ENCODE assay signal across 19 cellular contexts in the genomic region with DNA sequence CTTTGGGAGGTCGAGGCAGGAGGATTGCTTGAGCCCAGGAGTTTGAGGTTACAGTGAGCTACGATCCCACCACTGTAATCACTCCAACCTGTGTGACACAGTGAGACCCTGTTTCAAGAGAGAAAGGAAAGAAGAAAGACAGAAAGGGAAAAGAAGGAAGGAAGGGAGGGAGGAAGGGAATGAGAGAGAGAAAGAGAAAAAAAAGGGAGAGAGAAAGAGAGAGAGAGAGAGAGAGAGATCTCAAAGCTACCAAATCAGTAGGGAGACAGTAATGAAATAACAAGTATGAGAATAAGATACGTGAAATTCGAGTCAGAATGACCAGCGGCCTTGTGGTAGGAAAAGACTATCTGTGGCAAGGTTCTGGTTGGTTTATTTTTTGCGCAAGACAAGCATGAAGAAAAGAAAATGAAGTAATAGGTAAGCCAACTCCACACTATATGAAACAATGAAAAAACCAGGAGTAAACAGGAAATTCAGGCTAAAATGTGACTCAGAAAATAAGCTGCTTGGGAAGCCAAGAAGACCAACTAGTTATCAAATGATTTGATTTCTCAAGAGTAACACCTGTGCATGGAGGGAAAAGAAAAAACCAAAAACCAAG. TPM values are rescaled to one million over a fixed set of nuclear protein-coding genes. Genes with fewer than 3 reads are reported as not detected.
DNase-seq lines count a peak whose midpoint lies in the region; ATAC-seq and TF ChIP-seq lines count a peak whose summit lies in the region.
"Had no signal": no experiment of that assay in that cellular context is flagged by ENCODE, and none has a peak within 500 bp of the region (broad histone marks: within the 10 kb centered on the region; RNA-seq: fewer than 3 reads in every experiment).

No MANE protein-coding gene starts in this region.

- no peak overlapping the region for H3K4me3 Mint-ChIP-seq in Caco-2 (ENCODE audit: unreplicated experiment)
- H3K4me3 Mint-ChIP-seq: activated CD4-positive, alpha-beta memory T cell treated with anti-CD3 and anti-CD28 coated beads, Interleukin-2, amount 10 ng/mL, durations not matched to agents 7 days and 5 days had no signal

- TF ChIP-seq POLR2A in NB4 (IDR thresholded peaks at IDR 0.05; ENCODE audit: extremely low read depth, insufficient read length) = no peak

- peaks cover 17% of the 10 kb centered on the region for H3K36me3 Mint-ChIP-seq in Caco-2 (ENCODE audit: insufficient read depth, unreplicated experiment)

- H3K36me3 ChIP-seq in psoas muscle (ENCODE audit: insufficient read depth in 1 of 2, low read depth in 1 of 2) = peaks cover 0 to 25% of the 10 kb centered on the region in 2 donors
- no peaks in the 10 kb centered on the region for H3K36me3 ChIP-seq in Caco-2 (ENCODE audit: control insufficient read depth, insufficient read depth, low read length)

- H3K9me3 ChIP-seq in psoas muscle = no peaks in the 10 kb centered on the region
- no peaks in the 10 kb centered on the region for H3K9me3 ChIP-seq in Caco-2
- H3K9me3 ChIP-seq: right lobe of liver had no signal

- no peak for TF ChIP-seq CTCF in NB4 (IDR thresholded peaks at IDR 0.05; ENCODE audit: low read depth, low read length)
- TF ChIP-seq CTCF in epithelial cell of esophagus (IDR thresholded peaks at IDR 0.05; ENCODE audit: insufficient read depth, low read depth, low read length, missing control alignments) = no peak
- TF ChIP-seq CTCF in psoas muscle (IDR thresholded peaks at IDR 0.05) = no peak
- TF ChIP-seq CTCF in Caco-2 (IDR thresholded peaks at IDR 0.05; ENCODE audit: insufficient read depth in 1 of 2, low read depth in 1 of 2, low read length in 1 of 2, severe bottlenecking in 1 of 2, unreplicated experiment in 1 of 2) = no peak

- BruUV-seq in Caco-2 (replicated peaks; lab: Mats Ljungman, UMichigan) = no TSS peak

- no peaks in the 10 kb centered on the region for H3K27me3 ChIP-seq in psoas muscle (ENCODE audit: insufficient read depth in 3 of 3, low read length in 2 of 3)
- H3K27me3 ChIP-seq in Caco-2 (replicated peaks; ENCODE audit: control insufficient read depth, insufficient read depth, low read length) = no peaks in the 10 kb centered on the region
- H3K27me3 ChIP-seq: hepatocyte, right lobe of liver had no signal

- H3K4me3 ChIP-seq in NB4 (ENCODE audit: low read depth, low read length) = peak overlapping the region; percentile 27
- no peak overlapping the region for H3K4me3 ChIP-seq in epithelial cell of esophagus (ENCODE audit: low read length)
- no peak overlapping the region for H3K4me3 ChIP-seq in psoas muscle
- no peak overlapping the region for H3K4me3 ChIP-seq in Caco-2 (ENCODE audit: low read depth, low read length)
- H3K4me3 ChIP-seq: hepatocyte, right lobe of liver had no signal

- WGBS in psoas muscle, 3 donors = 73 to 87% (median 76%) methylated on average over 6 of the region's 6 CpGs

- no peak for ATAC-seq in psoas muscle
- no peak for ATAC-seq in HG03565 (IDR thresholded peaks at IDR 0.05; ENCODE audit: unreplicated experiment)
- ATAC-seq: activated naive CD4-positive, alpha-beta T cell treated with anti-CD3 and anti-CD28 coated beads, Interleukin-2, amount 50 U/mL, for 72 hours had no signal

- POLR2A ChIA-PET in Caco-2 (lab: Charles Lee) = no interaction called here

- H3K9me3 Mint-ChIP-seq in Caco-2 (ENCODE audit: unreplicated experiment) = no peaks in the 10 kb centered on the region
- H3K9me3 Mint-ChIP-seq: activated CD4-positive, alpha-beta memory T cell treated with anti-CD3 and anti-CD28 coated beads, Interleukin-2, amount 10 ng/mL, durations not matched to agents 7 days and 5 days; activated naive CD4-positive, alpha-beta T cell treated with anti-CD3 and anti-CD28 coated beads, Interleukin-2, amount 50 U/mL, for 72 hours had no signal

- H3K27ac ChIP-seq in psoas muscle = peak overlapping the region; percentile 54
- H3K27ac ChIP-seq: hepatocyte, KMS-11, WERI-Rb-1 had no signal

- CTCF ChIA-PET in Caco-2 (lab: Charles Lee) = no interaction called here

- peaks cover 20% of the 10 kb centered on the region for H3K4me1 ChIP-seq in psoas muscle
- H3K4me1 ChIP-seq in Caco-2 = no peaks in the 10 kb centered on the region

- peaks cover 6% of the 10 kb centered on the region for H3K4me1 Mint-ChIP-seq in Caco-2 (ENCODE audit: low read depth, unreplicated experiment)

- intact Hi-C loops in psoas muscle (cut with DNase I) (loop anchor here in 1 of 2 donors (10.0 kb wide), 1 partner anchor 156 kb away; the partner anchor contains the start of gene CDCA8), Caco-2 (cut with micrococcal nuclease; ENCODE audit: unreplicated experiment) (no loop called here)

- DNase-seq in CD1c-positive myeloid dendritic cell (ENCODE audit: extremely low spot score) = peak; percentile 20
- DNase-seq in NB4 (ENCODE audit: low read depth) = peak; percentile 71
- peak; percentile 88 for DNase-seq in epithelial cell of esophagus (ENCODE audit: low read depth)
- DNase-seq in psoas muscle = no peak
- no peak for DNase-seq in occipital lobe (lab: John Stamatoyannopoulos, UW)
- no peak for DNase-seq in Caco-2
- DNase-seq in activated CD8-positive, alpha-beta memory T cell treated with anti-CD3 and anti-CD28 coated beads for 24 hours = no peak
- DNase-seq: activated CD4-positive, alpha-beta memory T cell treated with anti-CD3 and anti-CD28 coated beads, Interleukin-2, amount 10 ng/mL, durations not matched to agents 7 days and 5 days; activated T-cell treated with anti-CD3 and anti-CD28 coated beads, Interleukin-2, amount 50 U/mL, for 48 hours; NCI-H146; right lobe of liver; RPMI8226; stimulated activated CD4-positive, alpha-beta T cell treated with anti-CD3 and anti-CD28 coated beads, Interleukin-1b, Interleukin-23, amount 100 ng/mL, for 48 hours; T-helper 1 cell; WERI-Rb-1 had no signal

- H3K27me3 Mint-ChIP-seq in Caco-2 (ENCODE audit: insufficient read depth, unreplicated experiment) = no peaks in the 10 kb centered on the region
- H3K27me3 Mint-ChIP-seq: activated CD4-positive, alpha-beta memory T cell treated with anti-CD3 and anti-CD28 coated beads, Interleukin-2, amount 10 ng/mL, durations not matched to agents 7 days and 5 days had no signal

- H3K27ac Mint-ChIP-seq in Caco-2 (ENCODE audit: unreplicated experiment) = no peak overlapping the region
- H3K27ac Mint-ChIP-seq: activated CD4-positive, alpha-beta memory T cell treated with anti-CD3 and anti-CD28 coated beads, Interleukin-2, amount 10 ng/mL, durations not matched to agents 7 days and 5 days; activated naive CD4-positive, alpha-beta T cell treated with anti-CD3 and anti-CD28 coated beads, Interleukin-2, amount 50 U/mL, for 72 hours had no signal

RNA-seq across cellular contexts. Expression of gene MTF1, which starts 8.9 kb away (rescaled TPM):
- total RNA-seq in psoas muscle = 10 to 100 TPM; 13.3 to 18.8 (median 14.0) TPM
- 10 to 100 TPM in 1 of 3 donors, 1 to 10 TPM in 2; 3.1 to 20.2 (median 6.0) TPM for polyA plus RNA-seq in psoas muscle
- 3.1 TPM for total RNA-seq in occipital lobe
- 6.4 and 8.4 TPM in 2 replicates for total RNA-seq in Caco-2 (2022)

RNA-seq across cellular contexts. Expression of gene YRDC, which starts 42.4 kb away (rescaled TPM):
- total RNA-seq in psoas muscle (10 to 100 TPM in 2 of 4 donors, 1 to 10 TPM in 2; 3.4 to 12.5 (median 10.2) TPM), occipital lobe (14.3 TPM), Caco-2 (2022) (10.3 and 10.7 TPM in 2 replicates)
- 10 to 100 TPM; 11.3 to 36.0 (median 13.4) TPM for polyA plus RNA-seq in psoas muscle

RNA-seq across cellular contexts. Expression of gene C1orf122, which starts 42.9 kb away (rescaled TPM):
- total RNA-seq in psoas muscle = 10 to 100 TPM; 26.6 to 32.1 (median 28.1) TPM
- polyA plus RNA-seq in psoas muscle = 100 to 1,000 TPM in 1 of 3 donors, 10 to 100 TPM in 2; 52.2 to 109 (median 73.6) TPM
- 10.3 TPM for total RNA-seq in occipital lobe
- total RNA-seq in Caco-2 (2022) = 37.7 and 41.0 TPM in 2 replicates

RNA-seq across cellular contexts. Expression of gene MANEAL, which starts 56.8 kb away (rescaled TPM):
- 1 to 10 TPM; 2.1 to 3.4 (median 2.7) TPM for total RNA-seq in psoas muscle
- polyA plus RNA-seq in psoas muscle = 1 to 10 TPM; 3.7 to 4.3 (median 4.0) TPM
- 30.7 TPM for total RNA-seq in occipital lobe
- total RNA-seq in Caco-2 (2022) = 24.8 and 25.9 TPM in 2 replicates

Comparison
In these comparisons a context has a peak if more than half of its experiments do, and no peak if none do; other contexts are left out.
1. DNase-seq: peak in CD1c-positive myeloid dendritic cell (single experiment), NB4 (single experiment) and epithelial cell of esophagus (single experiment); none in psoas muscle (0 of 2), occipital lobe (single experiment), Caco-2 (0 of 2) and activated CD8-positive, alpha-beta memory T cell treated with anti-CD3 and anti-CD28 coated beads for 24 hours (single experiment).